Comparison of ENCODE assay signal across 23 cellular contexts in genomic region chr17:64221679-64222078, GRCh38. TPM values are rescaled to one million over a fixed set of nuclear protein-coding genes. Genes with fewer than 3 reads are reported as not detected.
DNase-seq lines count a peak whose midpoint lies in the region; ATAC-seq, FAIRE-seq and TF ChIP-seq lines count a peak whose summit lies in the region.
"Had no signal": no experiment of that assay in that cellular context is flagged by ENCODE, and none has a peak within 500 bp of the region (broad histone marks: within the 10 kb centered on the region; RNA-seq: fewer than 3 reads in every experiment).

No MANE protein-coding gene starts in this region.

- no peak overlapping the region for H4K5ac ChIP-seq in IMR-90 (ENCODE audit: low read depth, low read length)

- in situ Hi-C loops in HepG2 (cut with HindIII; ENCODE audit: extremely low pct_ligation_motif_present, low pct_unique_long_range_greater_than_20kb): no loop called here
- in situ Hi-C loops in IMR-90 (cut with MboI; ENCODE audit: low sequenced_read_pairs): no loop called here
- in situ Hi-C loops in K562 (cut with MboI): no loop called here

- H3K27ac ChIP-seq in HepG2 (ENCODE audit: extremely low read length, insufficient read depth, low read length) (no peak overlapping the region), right lobe of liver (no peak overlapping the region), IMR-90 (ENCODE audit: insufficient read depth, low read length) (no peak overlapping the region), K562 (ENCODE audit: extremely low read depth, low read depth, low read length) (no peak overlapping the region), psoas muscle (peak overlapping the region; percentile 12)
- H3K27ac ChIP-seq: 22Rv1, BLaER1 had no signal

- POLR2A ChIA-PET in HepG2 (lab: Yijun Ruan, JAX) (no interaction called here), IMR-90 (lab: Charles Lee; ENCODE audit: unreplicated experiment) (no interaction called here), K562 (lab: Yijun Ruan, JAX) (interaction anchor here (0.6 kb wide), 1 partner anchor 198 kb away, joined by 3 read pairs; no protein-coding TSS in a partner anchor)

- H2BK15ac ChIP-seq in IMR-90 (ENCODE audit: low read depth, low read length): no peak overlapping the region

- no peak overlapping the region for H3K14ac ChIP-seq in IMR-90 (replicated peaks; ENCODE audit: low read depth, low read length)

- no peak overlapping the region for H3K4ac ChIP-seq in IMR-90 (ENCODE audit: low read depth, low read length)

- TF ChIP-seq RAD21 in HepG2 (CRISPR knock-in tag; IDR thresholded peaks at IDR 0.05): no peak
- no peak for TF ChIP-seq RAD21 in IMR-90 (IDR thresholded peaks at IDR 0.05; ENCODE audit: low read length)
- TF ChIP-seq RAD21 in K562 (CRISPR knock-in tag; conservative IDR thresholded peaks at IDR 0.05 in 1 of 2, IDR thresholded peaks at IDR 0.05 in 1 of 2): no peak

- peaks cover 35% of the 10 kb centered on the region for H3K4me1 ChIP-seq in HepG2 (ENCODE audit: insufficient read depth, low read length)
- peaks cover 0 to 34% (median 6%) of the 10 kb centered on the region in 4 donors for H3K4me1 ChIP-seq in right lobe of liver
- H3K4me1 ChIP-seq in IMR-90 (ENCODE audit: control insufficient read depth, insufficient read depth, low read length): peaks cover 7% of the 10 kb centered on the region
- peaks cover 6 to 21% of the 10 kb centered on the region in 2 experiments; a peak in 4 of 5 replicates for H3K4me1 ChIP-seq in K562 (replicated peaks in 1 of 2; ENCODE audit: control insufficient read depth in 2 of 2, insufficient read depth in 2 of 2, low read length in 2 of 2)
- H3K4me1 ChIP-seq in psoas muscle: peaks cover 58% of the 10 kb centered on the region

- H2BK5ac ChIP-seq in IMR-90 (ENCODE audit: low read depth, low read length, poor library complexity, severe bottlenecking): no peak overlapping the region

- H3K4me3 Mint-ChIP-seq in stimulated activated effector memory CD8-positive, alpha-beta T cell treated with anti-CD3 and anti-CD28 coated beads, Interleukin-12 subunit alpha, Interleukin-12 subunit beta, amount 100 ng/mL, for 72 hours: no peak overlapping the region
- H3K4me3 Mint-ChIP-seq: CD4-positive, alpha-beta T cell; CD8-positive, alpha-beta T cell had no signal

- H2BK20ac ChIP-seq in IMR-90 (ENCODE audit: low read depth, low read length): no peak overlapping the region

- H3K4me1 Mint-ChIP-seq in stimulated activated effector memory CD8-positive, alpha-beta T cell treated with anti-CD3 and anti-CD28 coated beads, Interleukin-12 subunit alpha, Interleukin-12 subunit beta, amount 100 ng/mL, for 72 hours: peaks cover 17% of the 10 kb centered on the region

- H3K36me3 Mint-ChIP-seq in stimulated activated effector memory CD8-positive, alpha-beta T cell treated with anti-CD3 and anti-CD28 coated beads, Interleukin-12 subunit alpha, Interleukin-12 subunit beta, amount 100 ng/mL, for 72 hours: no peaks in the 10 kb centered on the region
- H3K36me3 Mint-ChIP-seq: CD8-positive, alpha-beta T cell had no signal

- H4K8ac ChIP-seq in IMR-90 (ENCODE audit: low read depth in 2 of 2, low read length in 2 of 2): no peak overlapping the region

- intact Hi-C loops in HepG2 (cut with micrococcal nuclease; ENCODE audit: unreplicated experiment) (no loop called here), right lobe of liver (cut with DNase I) (no loop called here), IMR-90 (cut with micrococcal nuclease) (no loop called here), K562 (cut with micrococcal nuclease) (no loop called here), psoas muscle (cut with DNase I) (no loop called here)

- H3K36me3 ChIP-seq in HepG2 (replicated peaks in 1 of 2; ENCODE audit: control insufficient read depth in 1 of 2, insufficient read depth in 2 of 2, low read length in 2 of 2): no peaks in the 10 kb centered on the region
- no peaks in the 10 kb centered on the region for H3K36me3 ChIP-seq in right lobe of liver
- H3K36me3 ChIP-seq in IMR-90 (ENCODE audit: control insufficient read depth, insufficient read depth, low read length): no peaks in the 10 kb centered on the region
- no peaks in the 10 kb centered on the region for H3K36me3 ChIP-seq in K562 (ENCODE audit: control insufficient read depth, insufficient read depth, low read length)
- no peaks in the 10 kb centered on the region for H3K36me3 ChIP-seq in psoas muscle (ENCODE audit: insufficient read depth in 1 of 2, low read depth in 1 of 2)
- H3K36me3 ChIP-seq: BE2C, BLaER1 had no signal

- TF ChIP-seq POLR2A in HepG2 (IDR thresholded peaks at IDR 0.05; ENCODE audit: insufficient read depth in 1 of 2, low read depth in 2 of 2, low read length in 2 of 2) (no peak), right lobe of liver (IDR thresholded peaks at IDR 0.05) (no peak), IMR-90 (IDR thresholded peaks at IDR 0.05; ENCODE audit: low read depth, low read length) (no peak), K562 (conservative IDR thresholded peaks at IDR 0.05) (no peak), erythroblast (IDR thresholded peaks at IDR 0.05; ENCODE audit: low read length) (no peak)

- H3K27me3 ChIP-seq in HepG2 (ENCODE audit: control insufficient read depth in 1 of 2, insufficient read depth in 2 of 2, low read length in 2 of 2) (no peaks in the 10 kb centered on the region), right lobe of liver (no peaks in the 10 kb centered on the region), IMR-90 (ENCODE audit: control insufficient read depth, insufficient read depth, low read length) (no peaks in the 10 kb centered on the region), K562 (ENCODE audit: control insufficient read depth in 2 of 2, insufficient read depth in 2 of 2, low read length in 2 of 2) (no peaks in the 10 kb centered on the region), psoas muscle (ENCODE audit: insufficient read depth in 3 of 3, low read length in 2 of 3) (no peaks in the 10 kb centered on the region)
- H3K27me3 ChIP-seq: BE2C, BLaER1 had no signal

- H3K9ac ChIP-seq in HepG2 (ENCODE audit: insufficient read depth, low read depth, low read length) (no peak overlapping the region), IMR-90 (ENCODE audit: low read depth, low read length) (no peak overlapping the region), K562 (ENCODE audit: insufficient read depth in 1 of 2, low read depth in 2 of 2, low read length in 2 of 2) (no peak overlapping the region)
- H3K9ac ChIP-seq: BLaER1 had no signal

- H3K9me1 ChIP-seq in IMR-90 (ENCODE audit: insufficient read depth, low read length) (peaks cover 10% of the 10 kb centered on the region; the same call in 1 of the 2 replicates), K562 (ENCODE audit: control insufficient read depth, insufficient read depth, low read length) (no peaks in the 10 kb centered on the region)

- H2AK9ac ChIP-seq in IMR-90 (replicated peaks; ENCODE audit: low read depth, low read length, poor library complexity): no peak overlapping the region

- TF ChIP-seq EP300 in HepG2 (IDR thresholded peaks at IDR 0.05; ENCODE audit: low read depth in 2 of 2, low read length in 2 of 2) (no peak), HepG2 (CRISPR knock-in tag; IDR thresholded peaks at IDR 0.05; ENCODE audit: borderline replicate concordance) (no peak), K562 (IDR thresholded peaks at IDR 0.05; ENCODE audit: low read length) (no peak)

- no peak overlapping the region for H3K23ac ChIP-seq in IMR-90 (ENCODE audit: low read depth, low read length)

- no peak overlapping the region for H3K18ac ChIP-seq in IMR-90 (ENCODE audit: low read depth, low read length)

- ATAC-seq in HepG2: no peak
- no peak for ATAC-seq in right lobe of liver
- ATAC-seq in IMR-90 (ENCODE audit: low read depth): no peak
- ATAC-seq in K562: no peak
- no peak for ATAC-seq in psoas muscle
- no peak for ATAC-seq in stimulated activated effector memory CD8-positive, alpha-beta T cell treated with anti-CD3 and anti-CD28 coated beads, Interleukin-12 subunit alpha, Interleukin-12 subunit beta, amount 100 ng/mL, for 72 hours
- ATAC-seq in left lobe of liver: no peak
- ATAC-seq: CD8-positive, alpha-beta T cell had no signal

- H3K4me3 ChIP-seq in HepG2 (replicated peaks in 1 of 3; ENCODE audit: insufficient read depth in 1 of 3, low read depth in 2 of 3, low read length in 3 of 3) (no peak overlapping the region), right lobe of liver (no peak overlapping the region), IMR-90 (ENCODE audit: insufficient read depth, low read depth, low read length) (no peak overlapping the region), K562 (no peak overlapping the region), psoas muscle (no peak overlapping the region)
- H3K4me3 ChIP-seq: BLaER1 had no signal

- H4K20me1 ChIP-seq in HepG2 (ENCODE audit: insufficient read depth, low read length) (no peaks in the 10 kb centered on the region), IMR-90 (ENCODE audit: insufficient read depth, low read length) (no peaks in the 10 kb centered on the region; the same call in 1 of the 2 replicates), K562 (replicated peaks; ENCODE audit: control insufficient read depth, insufficient read depth, low read length) (peaks cover 5% of the 10 kb centered on the region; the same call in 1 of the 2 replicates)
- H4K20me1 ChIP-seq: BLaER1 had no signal

- peaks cover 2% of the 10 kb centered on the region for H3K9me3 Mint-ChIP-seq in stimulated activated effector memory CD8-positive, alpha-beta T cell treated with anti-CD3 and anti-CD28 coated beads, Interleukin-12 subunit alpha, Interleukin-12 subunit beta, amount 100 ng/mL, for 72 hours

- BruUV-seq in HepG2 (replicated peaks; lab: Mats Ljungman, UMichigan) (no TSS peak), IMR-90 (replicated peaks; lab: Mats Ljungman, UMichigan) (no TSS peak), K562 (replicated peaks; lab: Mats Ljungman, UMichigan) (no TSS peak)

- dilution Hi-C loops in IMR-90 (cut with HindIII; ENCODE audit: low sequenced_read_pairs, unreplicated experiment): no loop called here

- peaks cover 26% of the 10 kb centered on the region for H3K79me2 ChIP-seq in HepG2 (ENCODE audit: insufficient read depth, low read length)
- peaks cover 65% of the 10 kb centered on the region for H3K79me2 ChIP-seq in K562 (ENCODE audit: control insufficient read depth, insufficient read depth, low read length)

- TF ChIP-seq CTCF in HepG2 (CRISPR knock-in tag; IDR thresholded peaks at IDR 0.05): no peak
- no peak for TF ChIP-seq CTCF in right lobe of liver (IDR thresholded peaks at IDR 0.05)
- no peak for TF ChIP-seq CTCF in IMR-90 (conservative IDR thresholded peaks at IDR 0.05; ENCODE audit: low read depth, low read length)
- TF ChIP-seq CTCF in K562 (IDR thresholded peaks at IDR 0.05 in 2 of 3, conservative IDR thresholded peaks at IDR 0.05 in 1 of 3; ENCODE audit: insufficient read depth in 2 of 3, low read depth in 1 of 3, low read length in 3 of 3): no peak
- no peak for TF ChIP-seq CTCF in psoas muscle (IDR thresholded peaks at IDR 0.05)

- 93% methylated on average over 1 of the region's 1 CpG for WGBS in HepG2 (ENCODE audit: low lambda C conversion rate)
- WGBS in right lobe of liver (ENCODE audit: insufficient coverage, low coverage, low lambda C conversion rate, missing lambda C conversion rate): 60% methylated on average over 1 of the region's 1 CpG
- no CpG with 5 or more reads among the region's 1 CpG for WGBS in IMR-90 (ENCODE audit: extremely low coverage in 2 of 2, insufficient read length in 1 of 2), 2 experiments
- WGBS in K562 (ENCODE audit: insufficient coverage, low coverage, missing lambda C conversion rate): 67% methylated on average over 1 of the region's 1 CpG
- WGBS in psoas muscle, 3 donors: 37 to 59% (median 40%) methylated on average over 1 of the region's 1 CpG

- no peak overlapping the region for H3K27ac Mint-ChIP-seq in stimulated activated effector memory CD8-positive, alpha-beta T cell treated with anti-CD3 and anti-CD28 coated beads, Interleukin-12 subunit alpha, Interleukin-12 subunit beta, amount 100 ng/mL, for 72 hours
- H3K27ac Mint-ChIP-seq: CD4-positive, alpha-beta T cell; CD8-positive, alpha-beta T cell had no signal

- no peak overlapping the region for H4K91ac ChIP-seq in IMR-90 (ENCODE audit: insufficient read depth, low read depth, low read length)

- CTCF ChIA-PET in HepG2 (lab: Yijun Ruan, JAX; ENCODE audit: low intra/inter-chr PET ratio, low total read pairs): no interaction called here
- CTCF ChIA-PET in IMR-90 (lab: Yijun Ruan, JAX): no interaction called here
- CTCF ChIA-PET in K562 (lab: Yijun Ruan, JAX; ENCODE audit: low intra/inter-chr PET ratio): no interaction called here

- H2AFZ ChIP-seq in HepG2 (ENCODE audit: low read length): no peak overlapping the region
- no peak overlapping the region for H2AFZ ChIP-seq in IMR-90 (replicated peaks; ENCODE audit: low read length, poor library complexity)
- no peak overlapping the region for H2AFZ ChIP-seq in K562 (ENCODE audit: low read depth, low read length)

- no peak overlapping the region for H2BK120ac ChIP-seq in IMR-90 (ENCODE audit: low read depth, low read length)

- H3K4me2 ChIP-seq in HepG2 (ENCODE audit: low read depth, low read length) (no peak overlapping the region), IMR-90 (ENCODE audit: low read depth, low read length) (no peak overlapping the region), K562 (ENCODE audit: insufficient read depth, low read length) (no peak overlapping the region)
- H3K4me2 ChIP-seq: BLaER1 had no signal

- H3K9me3 ChIP-seq in HepG2 (ENCODE audit: low read length): no peaks in the 10 kb centered on the region
- no peaks in the 10 kb centered on the region for H3K9me3 ChIP-seq in right lobe of liver
- no peaks in the 10 kb centered on the region for H3K9me3 ChIP-seq in IMR-90 (ENCODE audit: control insufficient read depth, insufficient read depth, low read length)
- H3K9me3 ChIP-seq in K562 (replicated peaks; ENCODE audit: control insufficient read depth, insufficient read depth, low read depth, low read length): no peaks in the 10 kb centered on the region
- no peaks in the 10 kb centered on the region for H3K9me3 ChIP-seq in psoas muscle
- H3K9me3 ChIP-seq: BLaER1, Caco-2 had no signal

- no peak overlapping the region for H3K56ac ChIP-seq in IMR-90 (ENCODE audit: extremely low read depth, insufficient read depth, low read length)

- no peak overlapping the region for H2AK5ac ChIP-seq in IMR-90 (ENCODE audit: low read depth, low read length)

- H3K79me1 ChIP-seq in IMR-90 (ENCODE audit: low read depth in 1 of 2, low read length in 2 of 2): peaks cover 28 to 39% of the 10 kb centered on the region in 2 experiments

- DNase-seq in HepG2 (ENCODE audit: low spot score) (no peak), right lobe of liver (no peak), IMR-90 (no peak), K562 (ENCODE audit: extremely low read depth in 1 of 4, low spot score in 3 of 4) (no peak), psoas muscle (no peak), erythroblast (lab: John Stamatoyannopoulos, UW) (no peak), left lobe of liver (ENCODE audit: low spot score) (no peak)
- no peak for DNase-seq in stimulated activated effector memory CD8-positive, alpha-beta T cell treated with anti-CD3 and anti-CD28 coated beads, Interleukin-12 subunit alpha, Interleukin-12 subunit beta, amount 100 ng/mL, for 72 hours (ENCODE audit: low spot score in 2 of 2)
- DNase-seq: ACHN; BE2C; C1 segment of cervical spinal cord; Caco-2; Calu3; CD4-positive, alpha-beta T cell; CD8-positive, alpha-beta T cell; DMS79 treated with DMSO at 0.1 percent for 48 hours; GF-D8 had no signal

- FAIRE-seq in HepG2 (lab: Jason Lieb, UNC): no peak
- peak; percentile 67 for FAIRE-seq in K562 (lab: Jason Lieb, UNC)
- FAIRE-seq: D721Med, G401.6, GM12891, GM19239 had no signal

RNA-seq across cellular contexts. Expression of gene TEX2, which starts 41.4 kb away (rescaled TPM):
- total RNA-seq in HepG2 (2016; rRNA removed; fragmentation: Illumina TruSeq; extraction: Trizol) (33.6 and 37.7 TPM in 2 replicates), right lobe of liver (10 to 100 TPM; 29.1 to 46.6 (median 33.7) TPM), IMR-90 (2012; rRNA removed) (21.9 and 24.4 TPM in 2 replicates), K562 (2014; rRNA removed) (19.8 and 23.9 TPM in 2 replicates), K562 (2014; rRNA removed; fragmentation: Illumina TruSeq; extraction: Trizol) (17.5 and 17.7 TPM in 2 replicates), K562 (2015; rRNA removed; fragmentation: Illumina TruSeq; extraction: Trizol) (17.7 and 18.1 TPM in 2 replicates), K562 (2021) (24.5 and 27.6 TPM in 2 replicates), psoas muscle (10 to 100 TPM; 45.7 to 72.7 (median 55.7) TPM), left lobe of liver (35.1 TPM)
- 39.3 and 46.4 TPM in 2 replicates for total RNA-seq in HepG2 (2016; cell fraction: cytosol; rRNA removed; fragmentation: Illumina TruSeq; extraction: Trizol; ENCODE audit: low read depth)
- total RNA-seq in HepG2 (2016; cell fraction: insoluble cytoplasmic fraction; rRNA removed; fragmentation: Illumina TruSeq; extraction: Trizol): 34.0 and 36.8 TPM in 2 replicates
- 31.0 and 33.3 TPM in 2 replicates for total RNA-seq in HepG2 (2016; cell fraction: membrane; rRNA removed; fragmentation: Illumina TruSeq; extraction: Trizol)
- total RNA-seq in HepG2 (2016; cell fraction: nucleus; rRNA removed; fragmentation: Illumina TruSeq; extraction: Trizol): 34.2 and 45.0 TPM in 2 replicates
- polyA plus RNA-seq in HepG2 (2011; rRNA removed) (20.5 and 21.4 TPM in 2 replicates), IMR-90 (2012; rRNA removed) (17.1 and 18.2 TPM in 2 replicates), K562 (2011; rRNA removed) (15.2 and 19.3 TPM in 2 replicates), K562 (2014; fragmentation: Illumina TruSeq; extraction: Trizol) (23.6 and 27.6 TPM in 2 replicates), K562 (2014; fragmentation: Nextera tagmentation; extraction: Ambion mirVana) (1 to 10 TPM; 4.1 to 4.8 TPM), K562 (2014; rRNA removed) (18.4 and 20.2 TPM in 2 replicates), psoas muscle (10 to 100 TPM; 29.4 to 57.1 (median 42.9) TPM)
- polyA plus RNA-seq in HepG2 (2011; cell fraction: cytosol; rRNA removed): 16.3 and 20.0 TPM in 2 replicates
- polyA plus RNA-seq in HepG2 (2011; cell fraction: nucleus; rRNA removed): 17.9 and 18.8 TPM in 2 replicates
- polyA plus RNA-seq in HepG2 (2012): 19.2 and 20.2 TPM in 2 replicates
- polyA plus RNA-seq in HepG2 (2016; cell fraction: cytosol; fragmentation: Illumina TruSeq; extraction: Trizol; ENCODE audit: low read depth): 3.9 and 4.4 TPM in 2 replicates
- polyA plus RNA-seq in HepG2 (2016; cell fraction: insoluble cytoplasmic fraction; fragmentation: Illumina TruSeq; extraction: Trizol; ENCODE audit: low read depth): 23.0 and 24.7 TPM in 2 replicates
- 10.7 and 11.7 TPM in 2 replicates for polyA plus RNA-seq in HepG2 (2016; cell fraction: membrane; fragmentation: Illumina TruSeq; extraction: Trizol; ENCODE audit: low read depth)
- 36.0 and 41.1 TPM in 2 replicates for polyA plus RNA-seq in HepG2 (2016; cell fraction: nucleus; fragmentation: Illumina TruSeq; extraction: Trizol; ENCODE audit: insufficient read depth, low read depth)
- polyA minus RNA-seq in HepG2 (2011; rRNA and poly(A)+ RNA removed; ENCODE audit: low replicate concordance): 27.3 and 38.7 TPM in 2 replicates
- polyA minus RNA-seq in HepG2 (2011; cell fraction: cytosol; rRNA and poly(A)+ RNA removed): 16.9 and 17.5 TPM in 2 replicates
- polyA minus RNA-seq in HepG2 (2011; cell fraction: nucleus; rRNA and poly(A)+ RNA removed): 29.2 and 37.3 TPM in 2 replicates
- polyA plus RNA-seq in IMR-90 (2012; cell fraction: cytosol; rRNA removed): 9.4 and 10.0 TPM in 2 replicates
- 6.9 and 17.6 TPM in 2 replicates for polyA plus RNA-seq in IMR-90 (2012; cell fraction: nucleus; rRNA removed; ENCODE audit: low replicate concordance)
- 44.0 and 59.0 TPM in 2 replicates for total RNA-seq in K562 (2011; cell fraction: chromatin; rRNA removed; ENCODE audit: low replicate concordance)
- 27.0 and 29.3 TPM in 2 replicates for total RNA-seq in K562 (2011; cell fraction: nucleolus; rRNA removed)
- 38.6 and 52.3 TPM in 2 replicates for total RNA-seq in K562 (2011; cell fraction: nucleoplasm; rRNA removed)
- 12.2 and 12.8 TPM in 2 replicates for polyA plus RNA-seq in K562 (2011; cell fraction: cytosol; rRNA removed)
- polyA plus RNA-seq in K562 (2011; cell fraction: nucleus; rRNA removed): 22.0 and 25.0 TPM in 2 replicates
- polyA plus RNA-seq in K562 (2012): 9.8 and 13.7 TPM in 2 replicates
- 28.0 and 31.6 TPM in 2 replicates for polyA minus RNA-seq in K562 (2011; rRNA and poly(A)+ RNA removed)
- polyA minus RNA-seq in K562 (2011; cell fraction: cytosol; rRNA and poly(A)+ RNA removed): 9.4 and 13.2 TPM in 2 replicates
- polyA minus RNA-seq in K562 (2011; cell fraction: nucleus; rRNA and poly(A)+ RNA removed): 22.8 and 23.2 TPM in 2 replicates

Comparison
In these comparisons a context has a peak if more than half of its experiments do, and no peak if none do; other contexts are left out.
1. Of the 241 proteins assayed by ChIP-seq in both HepG2 and K562: peak only in HepG2: MAFF; only in K562: MAFG; in both: none; in neither: 238; mixed calls (peak in some experiments, not most) for 1.